18 cellular contexts compared by ENCODE assay signal in the genomic region with DNA sequence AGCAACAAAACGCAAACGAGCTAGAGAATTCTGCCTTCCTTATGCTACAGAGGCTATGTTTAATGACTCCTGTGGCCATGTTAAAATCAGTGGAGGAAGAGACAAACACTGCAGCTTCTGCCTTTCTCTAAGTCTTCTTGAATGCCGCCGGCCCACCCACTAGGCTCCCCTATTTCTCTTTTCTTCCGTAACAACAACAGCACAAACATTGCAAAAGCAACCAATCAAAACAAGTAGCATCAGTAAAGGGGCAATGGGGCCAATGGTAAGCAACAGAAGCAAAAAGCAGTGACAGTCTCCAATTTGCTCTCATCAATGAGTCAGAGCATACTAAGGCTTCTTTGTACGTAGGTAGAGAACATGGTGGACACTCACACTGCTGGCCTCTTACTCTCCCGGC. TPM values are rescaled to one million over a fixed set of nuclear protein-coding genes. Genes with fewer than 3 reads are reported as not detected.
DNase-seq lines count a peak whose midpoint lies in the region; TF ChIP-seq lines count a peak whose summit lies in the region.
"Had no signal": no experiment of that assay in that cellular context is flagged by ENCODE, and none has a peak within 500 bp of the region (broad histone marks: within the 10 kb centered on the region; RNA-seq: fewer than 3 reads in every experiment).

No MANE protein-coding gene starts in this region.

- TF ChIP-seq CTCF in dorsolateral prefrontal cortex (IDR thresholded peaks at IDR 0.05 in 54 of 56, conservative IDR thresholded peaks at IDR 0.05 in 2 of 56; ENCODE audit: low read depth in 1 of 56, partially characterized antibody in 56 of 56) = no peak

- H3K27me3 ChIP-seq in dorsolateral prefrontal cortex = no peaks in the 10 kb centered on the region
- H3K27me3 ChIP-seq: breast epithelium, Peyer's patch, testis had no signal

- peak overlapping the region in 56 of 59 donors; percentile 1 to 63 (median 40) for H3K4me3 ChIP-seq in dorsolateral prefrontal cortex
- H3K4me3 ChIP-seq: breast epithelium, Peyer's patch, testis had no signal

- intact Hi-C loops in dorsolateral prefrontal cortex (cut with DNase I) = no loop called here

- peak overlapping the region in 57 of 59 donors; percentile 35 to 92 (median 82) for H3K27ac ChIP-seq in dorsolateral prefrontal cortex
- H3K27ac ChIP-seq: breast epithelium, C4-2B, Peyer's patch, testis had no signal

- peak; percentile 16 for DNase-seq in NCI-H2227 treated with DMSO at 0.1 percent for 48 hours (lab: John Stamatoyannopoulos, UW)
- peak in 2 of 10 donors; percentile 32 to 33 for DNase-seq in dorsolateral prefrontal cortex
- peak; percentile 18 for DNase-seq in iris pigment epithelial cell (ENCODE audit: low read depth)
- peak; percentile 80 for DNase-seq in superior temporal gyrus (ENCODE audit: extremely low spot score)
- DNase-seq in NCI-H1417 treated with DMSO at 0.1 percent for 48 hours (lab: John Stamatoyannopoulos, UW) = no peak
- DNase-seq in SKM-1 (lab: John Stamatoyannopoulos, UW; ENCODE audit: unreplicated experiment) = no peak
- no peak for DNase-seq in Kasumi-1 (lab: John Stamatoyannopoulos, UW)
- no peak for DNase-seq in NCI-H128 (lab: John Stamatoyannopoulos, UW; ENCODE audit: unreplicated experiment)
- DNase-seq: activated naive CD4-positive, alpha-beta T cell treated with anti-CD3 and anti-CD28 coated beads for 36 hours; DND-41; naive B cell; NCI-H510A treated with DMSO at 0.1 percent for 48 hours; Peyer's patch; retina; T-cell; testis had no signal

RNA-seq across cellular contexts. Expression of gene DNAJC1, which starts 26.8 kb away (rescaled TPM):
- 10 to 100 TPM in 119 of 120 experiments, 1 to 10 TPM in 1; 9.1 to 29.3 (median 17.3) TPM for total RNA-seq in dorsolateral prefrontal cortex

Comparison
In these comparisons a context has a peak if more than half of its experiments do, and no peak if none do; other contexts are left out.
1. DNase-seq: peak in NCI-H2227 treated with DMSO at 0.1 percent for 48 hours (single experiment), iris pigment epithelial cell (single experiment) and superior temporal gyrus (single experiment); none in NCI-H1417 treated with DMSO at 0.1 percent for 48 hours (single experiment), SKM-1 (single experiment), Kasumi-1 (0 of 2) and NCI-H128 (single experiment).